In genomic region chr6:28861339-28861738, GRCh38 we compare ENCODE assay signal across 34 cellular contexts.
"Had no signal": no experiment of that assay in that cellular context is flagged by ENCODE, and none has a peak within 500 bp of the region (broad histone marks: within the 10 kb centered on the region; RNA-seq: fewer than 3 reads in every experiment).

No MANE protein-coding gene starts in this region.

- H3K27ac ChIP-seq: adrenal gland, ascending aorta, body of pancreas, brain microvascular endothelial cell, breast epithelium, cardiac muscle cell had no signal

- H3K27me3 ChIP-seq: adrenal gland, ascending aorta, body of pancreas, brain microvascular endothelial cell, breast epithelium, cardiac muscle cell had no signal

- ATAC-seq: activated naive CD4-positive, alpha-beta T cell treated with anti-CD3 and anti-CD28 coated beads, Interleukin-2, amount 50 U/mL, for 72 hours; activated naive CD8-positive, alpha-beta T cell treated with anti-CD3 and anti-CD28 coated beads, Interleukin-2, amount 50 U/mL, for 24 hours; activated T-cell treated with anti-CD3 and anti-CD28 coated beads, Interleukin-2, amount 50 U/mL, for 4 hours; activated T-cell treated with anti-CD3 and anti-CD28 coated beads, Interleukin-2, amount 50 U/mL, for 72 hours; activated T-helper 17 cell treated with anti-CD3 and anti-CD28 coated beads, Interleukin-2, amount 50 U/mL, for 72 hours; body of pancreas had no signal

- FAIRE-seq: astrocyte, bronchial epithelial cell had no signal

- H3K9me3 ChIP-seq: adrenal gland, ascending aorta, body of pancreas had no signal

- DNase-seq: activated effector memory CD4-positive, alpha-beta T cell treated with anti-CD3 and anti-CD28 coated beads, Interleukin-2, amount 50 U/mL, for 16 hours; activated effector memory CD4-positive, alpha-beta T cell treated with Interleukin-2 at 50 U/mL for 16 hours; activated gamma-delta T cell; activated gamma-delta T cell treated with Interleukin-2 at 50 U/mL for 16 hours; activated naive CD4-positive, alpha-beta T cell; activated naive CD4-positive, alpha-beta T cell treated with anti-CD3 and anti-CD28 coated beads for 36 hours; activated naive CD4-positive, alpha-beta T cell treated with anti-CD3 and anti-CD28 coated beads, Interleukin-2, amount 10 ng/mL, durations not matched to agents 7 days and 5 days; activated naive CD4-positive, alpha-beta T cell treated with anti-CD3 and anti-CD28 coated beads, Interleukin-2, amount 50 U/mL, for 16 hours; activated naive CD4-positive, alpha-beta T cell treated with Interleukin-2 at 50 U/mL for 16 hours; activated naive CD8-positive, alpha-beta T cell treated with anti-CD3 and anti-CD28 coated beads for 36 hours; activated naive CD8-positive, alpha-beta T cell treated with anti-CD3 and anti-CD28 coated beads, Interleukin-2, amount 10 ng/mL, durations not matched to agents 7 days and 5 days; activated naive CD8-positive, alpha-beta T cell treated with anti-CD3 and anti-CD28 coated beads, Interleukin-2, amount 50 U/mL, for 24 hours; activated T-cell treated with anti-CD3 and anti-CD28 coated beads, Interleukin-2, amount 50 U/mL, for 1 hour; activated T-cell treated with anti-CD3 and anti-CD28 coated beads, Interleukin-2, amount 50 U/mL, for 24 hours; activated T-cell treated with anti-CD3 and anti-CD28 coated beads, Interleukin-2, amount 50 U/mL, for 4 hours; activated T-cell treated with anti-CD3 and anti-CD28 coated beads, Interleukin-2, amount 50 U/mL, for 48 hours; activated T-cell treated with anti-CD3 and anti-CD28 coated beads, Interleukin-2, amount 50 U/mL, for 72 hours; adrenal gland; amniotic stem cell; amygdala; anterior cingulate cortex; aorta; body of pancreas; brain microvascular endothelial cell; caudate nucleus; central memory CD4-positive, alpha-beta T cell; cerebellar nuclear complex had no signal

- H3K4me1 ChIP-seq: breast epithelium had no signal

- H3K4me3 ChIP-seq: adrenal gland, ascending aorta, body of pancreas, breast epithelium, cardiac muscle cell had no signal

- H3K36me3 ChIP-seq: adrenal gland, ascending aorta, brain microvascular endothelial cell, breast epithelium, cardiac muscle cell had no signal
